Comparison of ENCODE assay signal across 1 cellular context in the genomic region with DNA sequence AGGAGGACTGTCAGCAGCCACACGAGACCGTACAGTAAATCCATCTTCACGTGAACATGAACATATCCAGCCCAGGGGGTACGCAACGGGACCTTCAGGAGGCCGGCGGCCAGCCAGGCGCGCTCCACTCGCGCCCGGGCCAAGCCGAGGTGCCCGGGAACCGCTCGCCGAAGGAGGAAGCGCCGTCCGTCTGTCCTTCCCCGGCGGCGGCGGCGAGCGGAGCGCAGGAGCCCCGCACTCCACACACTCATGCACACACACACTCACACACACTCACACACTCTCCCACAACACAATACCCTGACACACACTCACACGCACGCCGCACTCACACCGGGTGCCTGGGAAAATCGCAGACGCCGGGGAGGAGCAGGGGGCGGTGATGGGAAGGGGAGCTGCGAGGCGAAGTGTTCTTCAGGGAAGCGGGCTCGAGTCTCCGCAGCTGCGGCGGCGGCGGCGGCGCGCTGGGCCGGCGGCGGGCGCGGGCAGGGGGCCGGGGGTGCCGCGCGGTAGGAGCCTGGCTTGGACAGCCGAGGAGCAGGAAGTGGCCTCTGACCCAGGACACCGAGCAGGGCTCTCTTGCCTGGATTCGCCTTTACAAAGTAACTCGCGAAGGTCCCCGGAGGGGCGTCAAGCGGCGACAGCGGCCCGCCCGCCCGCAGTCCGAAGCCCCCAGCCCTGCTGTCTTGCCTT.
TF ChIP-seq lines count a peak whose summit lies in the region.

No MANE protein-coding gene starts in this region.

TF ChIP-seq in endothelial cell of umbilical vein, 7 proteins besides CTCF, POLR2A, EP300 and RAD21:
- TF ChIP-seq POLR2AphosphoS5 (IDR thresholded peaks at IDR 0.05; ENCODE audit: insufficient read depth, low read depth, low read length): no peak
- TF ChIP-seq, protein P1, sequence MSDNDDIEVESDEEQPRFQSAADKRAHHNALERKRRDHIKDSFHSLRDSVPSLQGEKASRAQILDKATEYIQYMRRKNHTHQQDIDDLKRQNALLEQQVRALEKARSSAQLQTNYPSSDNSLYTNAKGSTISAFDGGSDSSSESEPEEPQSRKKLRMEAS (IDR thresholded peaks at IDR 0.05; ENCODE audit: insufficient read depth, insufficient read length): no peak
- no peak for TF ChIP-seq GATA2 (IDR thresholded peaks at IDR 0.05; ENCODE audit: insufficient read depth, insufficient read length, low read depth, low read length)
- TF ChIP-seq MYC (IDR thresholded peaks at IDR 0.05; ENCODE audit: low read depth, low read length): no peak
- no peak for TF ChIP-seq JUN (IDR thresholded peaks at IDR 0.05; ENCODE audit: borderline replicate concordance, insufficient read depth, insufficient read length, low read depth)
- no peak for TF ChIP-seq EZH2 (IDR thresholded peaks at IDR 0.05; ENCODE audit: borderline replicate concordance, low read depth, low read length, severe bottlenecking)
- no peak for TF ChIP-seq FOS (IDR thresholded peaks at IDR 0.05; ENCODE audit: borderline replicate concordance, insufficient read depth, low read length)
TF ChIP-seq in endothelial cell of umbilical vein: peak in this region for 0.
